18 cellular contexts compared by ENCODE assay signal in the genomic region with DNA sequence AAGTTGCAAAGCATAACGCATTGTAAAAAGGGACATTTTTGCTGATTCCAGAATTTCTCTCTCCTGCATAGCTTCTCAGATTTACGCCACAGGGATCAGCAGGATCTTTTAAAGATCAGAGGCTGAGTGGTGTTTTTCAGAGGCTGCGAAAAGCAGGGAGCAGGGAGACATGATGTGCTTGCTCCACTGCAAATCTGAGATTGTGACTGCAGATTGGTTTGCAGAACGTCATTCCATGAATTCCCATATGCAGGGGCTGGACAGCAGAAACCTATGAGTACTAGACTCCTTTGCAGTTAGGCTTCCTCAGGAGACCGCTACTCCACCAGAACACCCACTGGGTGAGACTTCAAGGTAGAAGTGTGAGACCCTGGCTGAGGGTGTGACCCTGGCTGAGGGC.
"Had no signal": no experiment of that assay in that cellular context is flagged by ENCODE, and none has a peak within 500 bp of the region (broad histone marks: within the 10 kb centered on the region; RNA-seq: fewer than 3 reads in every experiment).

No MANE protein-coding gene starts in this region.

- H3K9me3 ChIP-seq: ascending aorta, colonic mucosa, esophagus muscularis mucosa, left lung, mucosa of descending colon, tibial artery, uterus had no signal

- H3K9me3 Mint-ChIP-seq: activated naive CD8-positive, alpha-beta T cell treated with anti-CD3 and anti-CD28 coated beads, Interleukin-2, amount 50 U/mL, for 24 hours; activated T-helper 1 cell treated with anti-CD3 and anti-CD28 coated beads, Interleukin-12 subunit alpha, Interleukin-12 subunit beta, Interleukin-2, Interleukin-4 antibody, amounts not matched to agents 30 ng/mL and 10 ng/mL and 1 ng/mL, durations not matched to agents 14 hours and 24 hours and 36 hours; stimulated activated memory B cell treated with anti-CD40 and anti-IgM and Interleukin-4, amounts not matched to agents 10 μg/mL and 1 μg/mL and 100 μg/mL, for 72 hours had no signal

- H3K27ac Mint-ChIP-seq: activated T-helper 1 cell treated with anti-CD3 and anti-CD28 coated beads, Interleukin-12 subunit alpha, Interleukin-12 subunit beta, Interleukin-2, Interleukin-4 antibody, amounts not matched to agents 30 ng/mL and 10 ng/mL and 1 ng/mL, durations not matched to agents 14 hours and 24 hours and 36 hours; stimulated activated memory B cell treated with anti-CD40 and anti-IgM and Interleukin-4, amounts not matched to agents 10 μg/mL and 1 μg/mL and 100 μg/mL, for 72 hours had no signal

- H3K36me3 ChIP-seq: ascending aorta, colonic mucosa, esophagus muscularis mucosa, left lung, tibial artery, uterus had no signal

- H3K27me3 ChIP-seq: ascending aorta, colonic mucosa, esophagus muscularis mucosa, foreskin keratinocyte, tibial artery, uterus had no signal

- H3K4me3 ChIP-seq: ascending aorta, colonic mucosa, esophagus muscularis mucosa, left lung, mucosa of descending colon, tibial artery, uterus had no signal

- H3K36me3 Mint-ChIP-seq: naive thymus-derived CD4-positive, alpha-beta T cell; stimulated activated memory B cell treated with anti-CD40 and anti-IgM and Interleukin-4, amounts not matched to agents 10 μg/mL and 1 μg/mL and 100 μg/mL, for 72 hours had no signal

- H3K4me3 Mint-ChIP-seq: activated naive CD8-positive, alpha-beta T cell treated with anti-CD3 and anti-CD28 coated beads, Interleukin-2, amount 50 U/mL, for 24 hours; activated T-helper 1 cell treated with anti-CD3 and anti-CD28 coated beads, Interleukin-12 subunit alpha, Interleukin-12 subunit beta, Interleukin-2, Interleukin-4 antibody, amounts not matched to agents 30 ng/mL and 10 ng/mL and 1 ng/mL, durations not matched to agents 14 hours and 24 hours and 36 hours; naive thymus-derived CD4-positive, alpha-beta T cell; stimulated activated memory B cell treated with anti-CD40 and anti-IgM and Interleukin-4, amounts not matched to agents 10 μg/mL and 1 μg/mL and 100 μg/mL, for 72 hours had no signal

- ATAC-seq: activated CD4-positive, CD25-positive, alpha-beta regulatory T cell treated with anti-CD3 and anti-CD28 coated beads, Interleukin-2, amount 50 U/mL, for 24 hours; activated naive CD8-positive, alpha-beta T cell treated with anti-CD3 and anti-CD28 coated beads, Interleukin-2, amount 50 U/mL, for 24 hours; foreskin keratinocyte; left lung; mucosa of descending colon; naive thymus-derived CD4-positive, alpha-beta T cell; stimulated activated memory B cell treated with anti-CD40 and anti-IgM and Interleukin-4, amounts not matched to agents 10 μg/mL and 1 μg/mL and 100 μg/mL, for 72 hours had no signal

- H3K27ac ChIP-seq: ascending aorta, colonic mucosa, esophagus muscularis mucosa, foreskin keratinocyte, left lung, tibial artery, uterus had no signal

- DNase-seq: activated naive CD4-positive, alpha-beta T cell treated with Interleukin-2 at 50 U/mL for 16 hours; activated naive CD8-positive, alpha-beta T cell treated with anti-CD3 and anti-CD28 coated beads, Interleukin-2, amount 50 U/mL, for 24 hours; colonic mucosa; foreskin keratinocyte; glutamatergic neuron; left lung; mammary epithelial cell; mucosa of descending colon; naive thymus-derived CD4-positive, alpha-beta T cell; posterior cingulate gyrus; T-helper 9 cell; tibial artery; uterus had no signal

- H3K4me1 ChIP-seq: colonic mucosa had no signal
